Comparison of ENCODE assay signal across 26 cellular contexts in the genomic region with DNA sequence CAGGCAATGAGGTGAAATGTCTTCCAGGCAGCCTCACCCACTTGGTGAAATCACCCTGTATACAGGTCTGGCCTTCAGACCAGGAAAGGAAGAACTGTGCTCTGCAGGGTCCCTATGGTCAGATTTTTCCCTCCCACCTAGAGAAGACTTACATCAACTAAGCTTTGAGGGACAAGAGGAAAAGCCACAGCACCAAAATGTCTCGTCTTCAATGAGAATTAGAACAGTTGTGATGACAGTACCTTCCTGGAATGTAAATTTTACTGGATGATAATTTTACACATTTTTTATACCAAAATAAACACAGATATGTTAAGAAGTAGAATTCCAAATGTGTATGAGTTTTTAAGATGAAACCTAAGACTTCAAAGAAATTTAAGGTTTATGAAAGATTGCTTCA.
A peak's percentile ranks its signal among the peaks of the same experiment; 100 is the strongest.
DNase-seq lines count a peak whose midpoint lies in the region; ATAC-seq, FAIRE-seq and TF ChIP-seq lines count a peak whose summit lies in the region.
"Had no signal": no experiment of that assay in that cellular context is flagged by ENCODE, and none has a peak within 500 bp of the region (broad histone marks: within the 10 kb centered on the region; RNA-seq: fewer than 3 reads in every experiment).

No MANE protein-coding gene starts in this region.

- intact Hi-C loops in HepG2 (cut with micrococcal nuclease; ENCODE audit: unreplicated experiment), result loop anchor here (1.0 kb wide), 1 partner anchor 140 kb away; no protein-coding TSS in a partner anchor
- intact Hi-C loops in right lobe of liver (cut with DNase I), result no loop called here
- intact Hi-C loops in left ventricle myocardium inferior (cut with micrococcal nuclease), result no loop called here
- intact Hi-C loops in MCF 10A (cut with micrococcal nuclease), result loop anchor here (5.0 kb wide), 1 partner anchor 123 kb away; no protein-coding TSS in a partner anchor

- in situ Hi-C loops in HepG2 (cut with HindIII; ENCODE audit: extremely low pct_ligation_motif_present, low pct_unique_long_range_greater_than_20kb), result no loop called here

- H3K27ac Mint-ChIP-seq in MCF 10A (ENCODE audit: low read depth, unreplicated experiment), result no peak overlapping the region
- H3K27ac Mint-ChIP-seq: CD4-positive, CD25-positive, alpha-beta regulatory T cell; IgD-negative memory B cell had no signal

- peaks cover 66% of the 10 kb centered on the region for H3K4me1 ChIP-seq in HepG2 (ENCODE audit: insufficient read depth, low read length)
- no peaks in the 10 kb centered on the region for H3K4me1 ChIP-seq in right lobe of liver
- H3K4me1 ChIP-seq in smooth muscle cell (ENCODE audit: low read depth), result no peaks in the 10 kb centered on the region
- H3K4me1 ChIP-seq in left ventricle myocardium inferior, result peaks cover 8% of the 10 kb centered on the region

- no peaks in the 10 kb centered on the region for H3K9me3 Mint-ChIP-seq in MCF 10A (ENCODE audit: unreplicated experiment)
- H3K9me3 Mint-ChIP-seq: IgD-negative memory B cell had no signal

- no peaks in the 10 kb centered on the region for H3K36me3 Mint-ChIP-seq in MCF 10A (ENCODE audit: insufficient read depth, unreplicated experiment)
- H3K36me3 Mint-ChIP-seq: CD4-positive, CD25-positive, alpha-beta regulatory T cell; IgD-negative memory B cell had no signal

- H3K4me1 Mint-ChIP-seq in MCF 10A (ENCODE audit: insufficient read depth, unreplicated experiment), result peaks cover 24% of the 10 kb centered on the region
- H3K4me1 Mint-ChIP-seq: CD4-positive, CD25-positive, alpha-beta regulatory T cell; IgD-negative memory B cell had no signal

- CTCF ChIA-PET in HepG2 (lab: Yijun Ruan, JAX; ENCODE audit: low intra/inter-chr PET ratio, low total read pairs) (no interaction called here), MCF 10A (lab: Yijun Ruan, JAX) (interaction anchor here (0.6 to 1.2 kb wide), 3 partner anchors 8 to 444 kb away, joined by 3 read pairs; no protein-coding TSS in a partner anchor)

- H2AFZ ChIP-seq in HepG2 (ENCODE audit: low read length) (no peak overlapping the region), smooth muscle cell (ENCODE audit: low read depth) (no peak overlapping the region)

- H3K27me3 ChIP-seq in HepG2 (ENCODE audit: control insufficient read depth in 1 of 2, insufficient read depth in 2 of 2, low read length in 2 of 2), result no peaks in the 10 kb centered on the region
- no peaks in the 10 kb centered on the region for H3K27me3 ChIP-seq in right lobe of liver
- no peaks in the 10 kb centered on the region for H3K27me3 ChIP-seq in smooth muscle cell (ENCODE audit: low read depth)
- H3K27me3 ChIP-seq in left ventricle myocardium inferior (ENCODE audit: low read depth), result peaks cover 5% of the 10 kb centered on the region

- no peak; the same call in 2 of the 3 replicates for ATAC-seq in HepG2
- ATAC-seq in right lobe of liver, result no peak

- 0% methylated on average over 1 of the region's 1 CpG for WGBS in HepG2 (ENCODE audit: low lambda C conversion rate)
- 40% methylated on average over 1 of the region's 1 CpG for WGBS in right lobe of liver (ENCODE audit: insufficient coverage, low coverage, low lambda C conversion rate, missing lambda C conversion rate)
- 18% methylated on average over 1 of the region's 1 CpG for WGBS in smooth muscle cell (ENCODE audit: low lambda C conversion rate)

- H4K20me1 ChIP-seq in HepG2 (ENCODE audit: insufficient read depth, low read length), result no peaks in the 10 kb centered on the region
- H4K20me1 ChIP-seq in smooth muscle cell (ENCODE audit: low read depth), result no peaks in the 10 kb centered on the region

- no peaks in the 10 kb centered on the region for H3K36me3 ChIP-seq in HepG2 (replicated peaks in 1 of 2; ENCODE audit: control insufficient read depth in 1 of 2, insufficient read depth in 2 of 2, low read length in 2 of 2)
- H3K36me3 ChIP-seq in right lobe of liver, result no peaks in the 10 kb centered on the region
- no peaks in the 10 kb centered on the region for H3K36me3 ChIP-seq in smooth muscle cell (ENCODE audit: low read depth)
- no peaks in the 10 kb centered on the region for H3K36me3 ChIP-seq in left ventricle myocardium inferior

- H3K4me3 ChIP-seq in HepG2 (replicated peaks in 1 of 3; ENCODE audit: insufficient read depth in 1 of 3, low read depth in 2 of 3, low read length in 3 of 3), result peak overlapping the region in 1 of 3 experiments; percentile 0; a peak in 1 of 6 replicates
- H3K4me3 ChIP-seq in right lobe of liver, result no peak overlapping the region
- H3K4me3 ChIP-seq in fibroblast of the aortic adventitia (ENCODE audit: low read depth, low read length), result no peak overlapping the region
- H3K4me3 ChIP-seq in smooth muscle cell, result no peak overlapping the region
- H3K4me3 ChIP-seq in left ventricle myocardium inferior, result no peak overlapping the region
- H3K4me3 ChIP-seq: SK-N-MC had no signal

- no peaks in the 10 kb centered on the region for H3F3A ChIP-seq in smooth muscle cell (ENCODE audit: low read depth)

- no peak overlapping the region for H3K4me3 Mint-ChIP-seq in MCF 10A (ENCODE audit: unreplicated experiment)
- H3K4me3 Mint-ChIP-seq: CD4-positive, CD25-positive, alpha-beta regulatory T cell; IgD-negative memory B cell had no signal

- H3K27ac ChIP-seq in HepG2 (ENCODE audit: extremely low read length, insufficient read depth, low read length) (no peak overlapping the region), right lobe of liver (no peak overlapping the region), VCaP (peak overlapping the region; percentile 59), smooth muscle cell (ENCODE audit: low read depth) (peak overlapping the region; percentile 8), left ventricle myocardium inferior (replicated peaks) (no peak overlapping the region)
- H3K27ac ChIP-seq: KMS-11, RWPE1, SK-N-MC had no signal

- no peaks in the 10 kb centered on the region for H3K27me3 Mint-ChIP-seq in MCF 10A (ENCODE audit: insufficient read depth, unreplicated experiment)

- no peak for TF ChIP-seq CTCF in HepG2 (CRISPR knock-in tag; IDR thresholded peaks at IDR 0.05)
- TF ChIP-seq CTCF in right lobe of liver (IDR thresholded peaks at IDR 0.05), result no peak
- no peak for TF ChIP-seq CTCF in VCaP (conservative IDR thresholded peaks at IDR 0.05)
- no peak for TF ChIP-seq CTCF in fibroblast of the aortic adventitia (IDR thresholded peaks at IDR 0.05; ENCODE audit: insufficient read depth, low read length)
- no peak for TF ChIP-seq CTCF in smooth muscle cell (IDR thresholded peaks at IDR 0.05; ENCODE audit: borderline replicate concordance, insufficient read depth, poor library complexity, severe bottlenecking)
- no peak for TF ChIP-seq CTCF in left ventricle myocardium inferior (IDR thresholded peaks at IDR 0.05; ENCODE audit: borderline replicate concordance)
- TF ChIP-seq CTCF in MCF 10A (IDR thresholded peaks at IDR 0.05; ENCODE audit: unreplicated experiment), result no peak

- FAIRE-seq in HepG2 (lab: Jason Lieb, UNC), result no peak
- FAIRE-seq: D721Med, GM12892 had no signal

- no peak for TF ChIP-seq RAD21 in HepG2 (CRISPR knock-in tag; IDR thresholded peaks at IDR 0.05)

- H3K4me2 ChIP-seq in HepG2 (ENCODE audit: low read depth, low read length) (peak overlapping the region; percentile 28; the same call in 1 of the 2 replicates), smooth muscle cell (peak overlapping the region; percentile 28)
- H3K4me2 ChIP-seq: KMS-11 had no signal

- POLR2A ChIA-PET in HepG2 (lab: Yijun Ruan, JAX) (no interaction called here), MCF 10A (lab: Yijun Ruan, JAX) (interaction anchor here (0.6 kb wide), 1 partner anchor 54 kb away, joined by 3 read pairs; no protein-coding TSS in a partner anchor)

- DNase-seq in HepG2 (ENCODE audit: low spot score) (no peak), right lobe of liver (no peak), fibroblast of the aortic adventitia (ENCODE audit: low read depth) (peak; percentile 25), smooth muscle cell (lab: John Stamatoyannopoulos, UW; ENCODE audit: unreplicated experiment) (no peak), left ventricle myocardium inferior (no peak), MCF 10A (ENCODE audit: unreplicated experiment) (no peak)
- DNase-seq in activated T-cell treated with anti-CD3 and anti-CD28 coated beads, Interleukin-2, amount 50 U/mL, for 48 hours, result no peak
- DNase-seq: 8988T; CD4-positive, CD25-positive, alpha-beta regulatory T cell; GOT3; HCEC 1CT; NCI-H1092; NCI-H1436; NCI-H187; NCI-H2081 treated with DMSO at 0.1 percent for 48 hours; NCI-H2171; NCI-H510A; SHP77; SW 1271 had no signal

- TF ChIP-seq POLR2A in HepG2 (IDR thresholded peaks at IDR 0.05; ENCODE audit: insufficient read depth in 1 of 2, low read depth in 2 of 2, low read length in 2 of 2), result no peak
- TF ChIP-seq POLR2A in right lobe of liver (IDR thresholded peaks at IDR 0.05), result no peak

- H3K9ac ChIP-seq in HepG2 (ENCODE audit: insufficient read depth, low read depth, low read length) (no peak overlapping the region), smooth muscle cell (ENCODE audit: low read depth) (no peak overlapping the region)
- H3K9ac ChIP-seq: KMS-11 had no signal

- no peaks in the 10 kb centered on the region for H3K79me2 ChIP-seq in HepG2 (ENCODE audit: insufficient read depth, low read length)
- H3K79me2 ChIP-seq in smooth muscle cell (ENCODE audit: low read depth), result no peaks in the 10 kb centered on the region

- no TSS peak for BruUV-seq in HepG2 (replicated peaks; lab: Mats Ljungman, UMichigan)
- no TSS peak for BruUV-seq in MCF 10A (replicated peaks; lab: Mats Ljungman, UMichigan)

- H3K9me3 ChIP-seq in HepG2 (ENCODE audit: low read length), result no peaks in the 10 kb centered on the region
- no peaks in the 10 kb centered on the region for H3K9me3 ChIP-seq in right lobe of liver
- no peaks in the 10 kb centered on the region for H3K9me3 ChIP-seq in smooth muscle cell (replicated peaks; ENCODE audit: low read depth)
- H3K9me3 ChIP-seq in left ventricle myocardium inferior (replicated peaks), result no peaks in the 10 kb centered on the region

- TF ChIP-seq EP300 in HepG2 (IDR thresholded peaks at IDR 0.05; ENCODE audit: low read depth in 2 of 2, low read length in 2 of 2) (no peak), HepG2 (CRISPR knock-in tag; IDR thresholded peaks at IDR 0.05; ENCODE audit: borderline replicate concordance) (no peak)

Comparison
In these comparisons a context has a peak if more than half of its experiments do, and no peak if none do; other contexts are left out.
1. intact Hi-C loops: an anchor here in HepG2 (1.0 kb wide) and MCF 10A (5.0 kb wide); none called in right lobe of liver and left ventricle myocardium inferior.
2. H3K27ac ChIP-seq: peak in VCaP (single experiment) and smooth muscle cell (single experiment); none in HepG2 (single experiment), right lobe of liver (0 of 3) and left ventricle myocardium inferior (single experiment).